Comparison of ENCODE assay signal across 8 cellular contexts in genomic region chrX:10633722-10634121, GRCh38. TPM values are rescaled to one million over a fixed set of nuclear protein-coding genes. Genes with fewer than 3 reads are reported as not detected.
A peak's percentile ranks its signal among the peaks of the same experiment; 100 is the strongest.
DNase-seq lines count a peak whose midpoint lies in the region; ATAC-seq, FAIRE-seq and TF ChIP-seq lines count a peak whose summit lies in the region.

No MANE protein-coding gene starts in this region.

- H3K4me3 ChIP-seq in NB4 (ENCODE audit: low read depth, low read length) (no peak overlapping the region), K562 (no peak overlapping the region), left lung (no peak overlapping the region)

- no peak for FAIRE-seq in K562 (lab: Jason Lieb, UNC)

- no peak overlapping the region for H3K4me2 ChIP-seq in K562 (ENCODE audit: insufficient read depth, low read length)

- H3K9me3 ChIP-seq in K562 (replicated peaks; ENCODE audit: control insufficient read depth, insufficient read depth, low read depth, low read length) (no peaks in the 10 kb centered on the region), left lung (no peaks in the 10 kb centered on the region)

- no peak overlapping the region for H3K9ac ChIP-seq in K562 (ENCODE audit: insufficient read depth in 1 of 2, low read depth in 2 of 2, low read length in 2 of 2)

- no peaks in the 10 kb centered on the region for H3K9me1 ChIP-seq in K562 (ENCODE audit: control insufficient read depth, insufficient read depth, low read length)

- no peaks in the 10 kb centered on the region for H4K20me1 ChIP-seq in K562 (replicated peaks; ENCODE audit: control insufficient read depth, insufficient read depth, low read length)

- POLR2A ChIA-PET in K562 (lab: Yijun Ruan, JAX) = no interaction called here

- WGBS in K562 (ENCODE audit: insufficient coverage, low coverage, missing lambda C conversion rate) = 0% methylated on average over 2 of the region's 2 CpGs

- ATAC-seq in K562 (no peak), left lung (peak; percentile 89), HG02588 (IDR thresholded peaks at IDR 0.05; ENCODE audit: unreplicated experiment) (no peak)
- ATAC-seq in stimulated activated naive CD8-positive, alpha-beta T cell treated with anti-CD3 and anti-CD28 coated beads, Interleukin-15, Interleukin-2, amounts not matched to agents 100 U/mL and 50 U/mL, for 24 hours = no peak

- TF ChIP-seq CTCF in NB4 (IDR thresholded peaks at IDR 0.05; ENCODE audit: low read depth, low read length) (no peak), K562 (IDR thresholded peaks at IDR 0.05 in 2 of 3, conservative IDR thresholded peaks at IDR 0.05 in 1 of 3; ENCODE audit: insufficient read depth in 2 of 3, low read depth in 1 of 3, low read length in 3 of 3) (no peak), left lung (IDR thresholded peaks at IDR 0.05) (no peak)

- no peak for TF ChIP-seq RAD21 in K562 (CRISPR knock-in tag; conservative IDR thresholded peaks at IDR 0.05 in 1 of 2, IDR thresholded peaks at IDR 0.05 in 1 of 2)

- TF ChIP-seq POLR2A in NB4 (IDR thresholded peaks at IDR 0.05; ENCODE audit: extremely low read depth, insufficient read length) (no peak), K562 (conservative IDR thresholded peaks at IDR 0.05) (no peak)

- H3K27ac ChIP-seq in K562 (ENCODE audit: extremely low read depth, low read depth, low read length) (no peak overlapping the region), left lung (no peak overlapping the region)

- intact Hi-C loops in K562 (cut with micrococcal nuclease) = loop anchor here (10.0 kb wide), 1 partner anchor 499 kb away; no protein-coding TSS in a partner anchor
- intact Hi-C loops in left lung (cut with DNase I) = loop anchor here in 1 of 2 donors (10.0 kb wide), 1 partner anchor 449 kb away; no protein-coding TSS in a partner anchor

- DNase-seq in AG08396 (ENCODE audit: low spot score) (peak; percentile 49), NB4 (ENCODE audit: low read depth) (peak; percentile 21), K562 (ENCODE audit: extremely low read depth in 1 of 4, low spot score in 3 of 4) (peak in 2 of 4 experiments; percentile 4 to 6), left lung (no peak), NCI-H446 treated with DMSO at 0.1 percent for 48 hours (lab: John Stamatoyannopoulos, UW) (no peak)
- no peak for DNase-seq in stimulated activated naive CD8-positive, alpha-beta T cell treated with anti-CD3 and anti-CD28 coated beads, Interleukin-15, Interleukin-2, amounts not matched to agents 100 U/mL and 50 U/mL, for 24 hours
- no peak for DNase-seq in stimulated activated CD4-positive, alpha-beta T cell treated with anti-CD3 and anti-CD28 coated beads, Interleukin-4, amount 100 ng/mL, for 1 hour

- no peaks in the 10 kb centered on the region for H3K36me3 ChIP-seq in K562 (ENCODE audit: control insufficient read depth, insufficient read depth, low read length)
- H3K36me3 ChIP-seq in left lung = no peaks in the 10 kb centered on the region

- H3K4me1 ChIP-seq in K562 (replicated peaks in 1 of 2; ENCODE audit: control insufficient read depth in 2 of 2, insufficient read depth in 2 of 2, low read length in 2 of 2) (no peaks in the 10 kb centered on the region), left lung (no peaks in the 10 kb centered on the region)

- CTCF ChIA-PET in K562 (lab: Yijun Ruan, JAX; ENCODE audit: low intra/inter-chr PET ratio) = no interaction called here

- no peaks in the 10 kb centered on the region for H3K79me2 ChIP-seq in K562 (ENCODE audit: control insufficient read depth, insufficient read depth, low read length)

- in situ Hi-C loops in K562 (cut with MboI) = no loop called here

- no peak overlapping the region for H2AFZ ChIP-seq in K562 (ENCODE audit: low read depth, low read length)

- BruUV-seq in K562 (replicated peaks; lab: Mats Ljungman, UMichigan) = no TSS peak

- H3K27me3 ChIP-seq in K562 (ENCODE audit: control insufficient read depth in 2 of 2, insufficient read depth in 2 of 2, low read length in 2 of 2) (no peaks in the 10 kb centered on the region), left lung (no peaks in the 10 kb centered on the region)

- no peak for TF ChIP-seq EP300 in K562 (IDR thresholded peaks at IDR 0.05; ENCODE audit: low read length)

TF ChIP-seq in K562, 482 proteins besides CTCF, POLR2A, EP300 and RAD21 (continues in another document):
- no peak for TF ChIP-seq TGIF2 (CRISPR knock-in tag; IDR thresholded peaks at IDR 0.05)
- TF ChIP-seq FOXK1 (CRISPR knock-in tag; IDR thresholded peaks at IDR 0.05; ENCODE audit: borderline replicate concordance) = no peak
- TF ChIP-seq ATF3 (IDR thresholded peaks at IDR 0.05) = 0 out of 2 replicates have a peak, but pooled peaks have one; percentile 45
- TF ChIP-seq ATF3 (CRISPR knock-in tag; conservative IDR thresholded peaks at IDR 0.05) = no peak
- TF ChIP-seq GATAD2A (IDR thresholded peaks at IDR 0.05) = no peak
- TF ChIP-seq BRD9 (IDR thresholded peaks at IDR 0.05; ENCODE audit: low read depth, partially characterized antibody) = no peak
- TF ChIP-seq FOSL1 (tag; conservative IDR thresholded peaks at IDR 0.05) = peak; percentile 80
- no peak for TF ChIP-seq CHD1 (IDR thresholded peaks at IDR 0.05; ENCODE audit: low read length)
- TF ChIP-seq RAD51 (IDR thresholded peaks at IDR 0.05; ENCODE audit: borderline replicate concordance, low read depth) = 0 out of 2 replicates have a peak, but pooled peaks have one; percentile 18
- TF ChIP-seq TOE1 (IDR thresholded peaks at IDR 0.05; ENCODE audit: borderline replicate concordance) = peak; percentile 32; the same call in 1 of the 2 replicates
- no peak for TF ChIP-seq TOE1 (CRISPR knock-in tag; IDR thresholded peaks at IDR 0.05; ENCODE audit: borderline replicate concordance, low read depth)
- no peak for TF ChIP-seq ZHX1 (conservative IDR thresholded peaks at IDR 0.05; ENCODE audit: low read length)
- TF ChIP-seq CBX5 (IDR thresholded peaks at IDR 0.05; ENCODE audit: borderline replicate concordance, low read depth) = no peak
- TF ChIP-seq TFE3 (CRISPR knock-in tag; IDR thresholded peaks at IDR 0.05) = peak; percentile 61
- TF ChIP-seq PHF21A (IDR thresholded peaks at IDR 0.05; ENCODE audit: borderline replicate concordance, low read depth) = no peak

RNA-seq across cellular contexts. Expression of gene MID1, which starts 13.3 kb away (rescaled TPM):
- 0.72 and 1.00 TPM in 2 replicates for total RNA-seq in K562 (2011; cell fraction: chromatin; rRNA removed; ENCODE audit: low replicate concordance)
- total RNA-seq in K562 (2011; cell fraction: nucleolus; rRNA removed) = 0.53 and 0.67 TPM in 2 replicates
- 0.59 and 1.1 TPM in 2 replicates for total RNA-seq in K562 (2011; cell fraction: nucleoplasm; rRNA removed)
- total RNA-seq in K562 (2014; rRNA removed) (0.09 and 0.29 TPM in 2 replicates), K562 (2014; rRNA removed; fragmentation: Illumina TruSeq; extraction: Trizol) (0.29 and 0.33 TPM in 2 replicates), K562 (2015; rRNA removed; fragmentation: Illumina TruSeq; extraction: Trizol) (0.49 and 0.54 TPM in 2 replicates), K562 (2021) (0.51 and 0.60 TPM in 2 replicates), left lung (10 to 100 TPM; 19.3 to 21.9 TPM)
- polyA plus RNA-seq in K562 (2011; rRNA removed) (0.45 and 0.54 TPM in 2 replicates), K562 (2014; fragmentation: Illumina TruSeq; extraction: Trizol) (0.54 and 0.58 TPM in 2 replicates), K562 (2014; fragmentation: Nextera tagmentation; extraction: Ambion mirVana) (under 1 TPM; 0.07 to 0.28 TPM), K562 (2014; rRNA removed) (0.13 and 0.17 TPM in 2 replicates)
- polyA plus RNA-seq in K562 (2011; cell fraction: cytosol; rRNA removed) = 0.46 and 0.64 TPM in 2 replicates
- polyA plus RNA-seq in K562 (2011; cell fraction: nucleus; rRNA removed) = 1.1 and 1.8 TPM in 2 replicates
- polyA plus RNA-seq in K562 (2012) = 0.38 and 0.48 TPM in 2 replicates
- 1.2 and 2.2 TPM in 2 replicates for polyA minus RNA-seq in K562 (2011; rRNA and poly(A)+ RNA removed)
- 0.64 and 0.67 TPM in 2 replicates for polyA minus RNA-seq in K562 (2011; cell fraction: cytosol; rRNA and poly(A)+ RNA removed)
- 0.94 and 1.6 TPM in 2 replicates for polyA minus RNA-seq in K562 (2011; cell fraction: nucleus; rRNA and poly(A)+ RNA removed)

Comparison
In these comparisons a context has a peak if more than half of its experiments do, and no peak if none do; other contexts are left out.
1. DNase-seq: peak in AG08396 (single experiment) and NB4 (single experiment); none in left lung (0 of 2), stimulated activated naive CD8-positive, alpha-beta T cell treated with anti-CD3 and anti-CD28 coated beads, Interleukin-15, Interleukin-2, amounts not matched to agents 100 U/mL and 50 U/mL, for 24 hours (single experiment), stimulated activated CD4-positive, alpha-beta T cell treated with anti-CD3 and anti-CD28 coated beads, Interleukin-4, amount 100 ng/mL, for 1 hour (single experiment) and NCI-H446 treated with DMSO at 0.1 percent for 48 hours (single experiment).
2. RNA of gene MID1, which starts 13.3 kb away (total RNA-seq): 19.3 to 21.9 TPM in left lung; 0.09 to 1.1 TPM in K562; every median in the first group is over 4 times any median in the second.